ENCODE assay signal across 1 cellular context in the genomic region with DNA sequence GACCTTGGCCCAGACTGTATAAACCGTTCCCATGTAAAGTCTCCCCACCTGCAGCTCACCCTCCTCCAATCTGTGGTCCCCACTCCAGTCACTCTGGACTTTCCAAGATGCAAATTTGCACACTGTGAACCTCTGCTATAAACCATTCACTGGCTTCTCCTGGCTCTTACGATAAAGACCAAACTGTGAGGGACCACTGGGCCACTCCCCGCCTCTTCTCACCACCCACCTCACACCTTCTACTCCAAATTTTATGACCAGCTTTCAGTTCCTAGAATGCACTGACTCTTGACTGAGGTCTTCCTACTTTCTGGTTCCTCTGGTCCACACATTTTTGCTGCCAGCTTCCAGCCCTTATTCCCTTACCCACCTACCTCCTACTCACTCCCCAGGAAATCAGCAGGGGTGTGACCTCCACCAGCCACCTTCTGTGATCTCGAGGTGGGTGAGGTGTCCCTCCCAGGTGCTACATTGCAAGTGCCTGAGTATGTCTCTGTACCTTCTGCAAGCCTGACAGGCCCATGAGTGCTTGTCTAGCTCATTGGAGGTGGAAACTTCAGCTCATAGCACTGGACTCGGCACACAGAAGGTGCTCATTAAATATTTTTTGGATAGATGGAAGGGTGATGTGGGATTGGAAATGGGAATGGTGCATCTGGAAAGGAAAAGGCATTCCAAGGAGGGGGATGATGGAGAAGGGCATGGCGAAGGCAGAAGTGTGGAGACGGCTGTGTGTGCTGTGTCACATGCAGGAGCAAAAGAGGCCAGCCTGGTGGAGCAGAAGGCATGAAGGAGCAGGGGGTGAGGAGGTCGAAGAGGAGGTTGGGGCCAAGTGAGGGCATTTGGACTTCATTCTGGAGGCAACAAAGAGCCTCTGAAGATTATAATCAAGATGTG.
TF ChIP-seq lines count a peak whose summit lies in the region.

No MANE protein-coding gene starts in this region.

TF ChIP-seq in K562, 482 proteins besides CTCF, POLR2A, EP300 and RAD21 (continued from another document and continues in another):
- TF ChIP-seq ZBTB7A (IDR thresholded peaks at IDR 0.05; ENCODE audit: borderline replicate concordance, control insufficient read depth, low read depth, low read length) (no peak), PHB (CRISPR knock-in tag; IDR thresholded peaks at IDR 0.05) (no peak), NFATC3 (IDR thresholded peaks at IDR 0.05) (no peak), NFE2L1 (tag; IDR thresholded peaks at IDR 0.05; ENCODE audit: borderline replicate concordance, low read depth) (no peak), KLF13 (tag; IDR thresholded peaks at IDR 0.05; ENCODE audit: borderline replicate concordance, low read depth) (no peak), ZNF436 (CRISPR knock-in tag; IDR thresholded peaks at IDR 0.05) (no peak), DMBX1 (CRISPR knock-in tag; IDR thresholded peaks at IDR 0.05; ENCODE audit: borderline replicate concordance) (peak; percentile 54; the same call in 1 of the 2 replicates), RBM25 (IDR thresholded peaks at IDR 0.05; ENCODE audit: low read depth, low read length, severe bottlenecking) (no peak), ZNF583 (CRISPR knock-in tag; IDR thresholded peaks at IDR 0.05) (no peak), SLC30A9 (CRISPR knock-in tag; IDR thresholded peaks at IDR 0.05) (no peak), CXXC5 (CRISPR knock-in tag; IDR thresholded peaks at IDR 0.05) (peak; percentile 40; the same call in 1 of the 2 replicates), BDP1 (IDR thresholded peaks at IDR 0.05; ENCODE audit: insufficient read depth, insufficient read length) (no peak), TEAD1 (CRISPR knock-in tag; IDR thresholded peaks at IDR 0.05) (no peak), ZNF41 (CRISPR knock-in tag; conservative IDR thresholded peaks at IDR 0.05) (no peak), KDM5B (IDR thresholded peaks at IDR 0.05; ENCODE audit: insufficient replicate concordance, low read depth, low read length) (no peak), CEBPB (tag; IDR thresholded peaks at IDR 0.05) (no peak), ZNF23 (CRISPR knock-in tag; IDR thresholded peaks at IDR 0.05) (no peak), ZNF384 (IDR thresholded peaks at IDR 0.05; ENCODE audit: low read depth, low read length) (no peak), KDM2B (CRISPR knock-in tag; IDR thresholded peaks at IDR 0.05) (no peak), SOX6 (IDR thresholded peaks at IDR 0.05) (no peak), NRF1 (conservative IDR thresholded peaks at IDR 0.05 in 1 of 2, IDR thresholded peaks at IDR 0.05 in 1 of 2) (no peak), JUNB (CRISPR knock-in tag; conservative IDR thresholded peaks at IDR 0.05) (no peak), ELF2 (CRISPR knock-in tag; IDR thresholded peaks at IDR 0.05) (no peak), CREB1 (IDR thresholded peaks at IDR 0.05) (no peak), CREB1 (CRISPR knock-in tag; IDR thresholded peaks at IDR 0.05) (no peak), XRCC3 (IDR thresholded peaks at IDR 0.05) (no peak), ETV5 (CRISPR knock-in tag; IDR thresholded peaks at IDR 0.05; ENCODE audit: low read depth) (peak; percentile 7; the same call in 1 of the 2 replicates), BACH1 (tag; IDR thresholded peaks at IDR 0.05) (no peak), NELFE (IDR thresholded peaks at IDR 0.05; ENCODE audit: insufficient read depth, insufficient read length) (no peak), KAT7 (CRISPR knock-in tag; IDR thresholded peaks at IDR 0.05; ENCODE audit: borderline replicate concordance) (no peak)
- TF ChIP-seq, protein P1, sequence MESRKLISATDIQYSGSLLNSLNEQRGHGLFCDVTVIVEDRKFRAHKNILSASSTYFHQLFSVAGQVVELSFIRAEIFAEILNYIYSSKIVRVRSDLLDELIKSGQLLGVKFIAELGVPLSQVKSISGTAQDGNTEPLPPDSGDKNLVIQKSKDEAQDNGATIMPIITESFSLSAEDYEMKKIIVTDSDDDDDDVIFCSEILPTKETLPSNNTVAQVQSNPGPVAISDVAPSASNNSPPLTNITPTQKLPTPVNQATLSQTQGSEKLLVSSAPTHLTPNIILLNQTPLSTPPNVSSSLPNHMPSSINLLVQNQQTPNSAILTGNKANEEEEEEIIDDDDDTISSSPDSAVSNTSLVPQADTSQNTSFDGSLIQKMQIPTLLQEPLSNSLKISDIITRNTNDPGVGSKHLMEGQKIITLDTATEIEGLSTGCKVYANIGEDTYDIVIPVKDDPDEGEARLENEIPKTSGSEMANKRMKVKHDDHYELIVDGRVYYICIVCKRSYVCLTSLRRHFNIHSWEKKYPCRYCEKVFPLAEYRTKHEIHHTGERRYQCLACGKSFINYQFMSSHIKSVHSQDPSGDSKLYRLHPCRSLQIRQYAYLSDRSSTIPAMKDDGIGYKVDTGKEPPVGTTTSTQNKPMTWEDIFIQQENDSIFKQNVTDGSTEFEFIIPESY (CRISPR knock-in tag; IDR thresholded peaks at IDR 0.05), result no peak
- TF ChIP-seq, protein P2, sequence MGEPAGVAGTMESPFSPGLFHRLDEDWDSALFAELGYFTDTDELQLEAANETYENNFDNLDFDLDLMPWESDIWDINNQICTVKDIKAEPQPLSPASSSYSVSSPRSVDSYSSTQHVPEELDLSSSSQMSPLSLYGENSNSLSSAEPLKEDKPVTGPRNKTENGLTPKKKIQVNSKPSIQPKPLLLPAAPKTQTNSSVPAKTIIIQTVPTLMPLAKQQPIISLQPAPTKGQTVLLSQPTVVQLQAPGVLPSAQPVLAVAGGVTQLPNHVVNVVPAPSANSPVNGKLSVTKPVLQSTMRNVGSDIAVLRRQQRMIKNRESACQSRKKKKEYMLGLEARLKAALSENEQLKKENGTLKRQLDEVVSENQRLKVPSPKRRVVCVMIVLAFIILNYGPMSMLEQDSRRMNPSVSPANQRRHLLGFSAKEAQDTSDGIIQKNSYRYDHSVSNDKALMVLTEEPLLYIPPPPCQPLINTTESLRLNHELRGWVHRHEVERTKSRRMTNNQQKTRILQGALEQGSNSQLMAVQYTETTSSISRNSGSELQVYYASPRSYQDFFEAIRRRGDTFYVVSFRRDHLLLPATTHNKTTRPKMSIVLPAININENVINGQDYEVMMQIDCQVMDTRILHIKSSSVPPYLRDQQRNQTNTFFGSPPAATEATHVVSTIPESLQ (CRISPR knock-in tag; IDR thresholded peaks at IDR 0.05), result no peak
- TF ChIP-seq, protein P3, sequence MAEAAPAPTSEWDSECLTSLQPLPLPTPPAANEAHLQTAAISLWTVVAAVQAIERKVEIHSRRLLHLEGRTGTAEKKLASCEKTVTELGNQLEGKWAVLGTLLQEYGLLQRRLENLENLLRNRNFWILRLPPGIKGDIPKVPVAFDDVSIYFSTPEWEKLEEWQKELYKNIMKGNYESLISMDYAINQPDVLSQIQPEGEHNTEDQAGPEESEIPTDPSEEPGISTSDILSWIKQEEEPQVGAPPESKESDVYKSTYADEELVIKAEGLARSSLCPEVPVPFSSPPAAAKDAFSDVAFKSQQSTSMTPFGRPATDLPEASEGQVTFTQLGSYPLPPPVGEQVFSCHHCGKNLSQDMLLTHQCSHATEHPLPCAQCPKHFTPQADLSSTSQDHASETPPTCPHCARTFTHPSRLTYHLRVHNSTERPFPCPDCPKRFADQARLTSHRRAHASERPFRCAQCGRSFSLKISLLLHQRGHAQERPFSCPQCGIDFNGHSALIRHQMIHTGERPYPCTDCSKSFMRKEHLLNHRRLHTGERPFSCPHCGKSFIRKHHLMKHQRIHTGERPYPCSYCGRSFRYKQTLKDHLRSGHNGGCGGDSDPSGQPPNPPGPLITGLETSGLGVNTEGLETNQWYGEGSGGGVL (CRISPR knock-in tag; IDR thresholded peaks at IDR 0.05), result no peak
- TF ChIP-seq, protein P4, sequence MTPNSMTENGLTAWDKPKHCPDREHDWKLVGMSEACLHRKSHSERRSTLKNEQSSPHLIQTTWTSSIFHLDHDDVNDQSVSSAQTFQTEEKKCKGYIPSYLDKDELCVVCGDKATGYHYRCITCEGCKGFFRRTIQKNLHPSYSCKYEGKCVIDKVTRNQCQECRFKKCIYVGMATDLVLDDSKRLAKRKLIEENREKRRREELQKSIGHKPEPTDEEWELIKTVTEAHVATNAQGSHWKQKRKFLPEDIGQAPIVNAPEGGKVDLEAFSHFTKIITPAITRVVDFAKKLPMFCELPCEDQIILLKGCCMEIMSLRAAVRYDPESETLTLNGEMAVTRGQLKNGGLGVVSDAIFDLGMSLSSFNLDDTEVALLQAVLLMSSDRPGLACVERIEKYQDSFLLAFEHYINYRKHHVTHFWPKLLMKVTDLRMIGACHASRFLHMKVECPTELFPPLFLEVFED (CRISPR knock-in tag; conservative IDR thresholded peaks at IDR 0.05), result peak; percentile 78; the same call in 1 of the 2 replicates
- TF ChIP-seq, protein P5, sequence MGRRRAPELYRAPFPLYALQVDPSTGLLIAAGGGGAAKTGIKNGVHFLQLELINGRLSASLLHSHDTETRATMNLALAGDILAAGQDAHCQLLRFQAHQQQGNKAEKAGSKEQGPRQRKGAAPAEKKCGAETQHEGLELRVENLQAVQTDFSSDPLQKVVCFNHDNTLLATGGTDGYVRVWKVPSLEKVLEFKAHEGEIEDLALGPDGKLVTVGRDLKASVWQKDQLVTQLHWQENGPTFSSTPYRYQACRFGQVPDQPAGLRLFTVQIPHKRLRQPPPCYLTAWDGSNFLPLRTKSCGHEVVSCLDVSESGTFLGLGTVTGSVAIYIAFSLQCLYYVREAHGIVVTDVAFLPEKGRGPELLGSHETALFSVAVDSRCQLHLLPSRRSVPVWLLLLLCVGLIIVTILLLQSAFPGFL (CRISPR knock-in tag; IDR thresholded peaks at IDR 0.05), result no peak
- TF ChIP-seq, protein P6, sequence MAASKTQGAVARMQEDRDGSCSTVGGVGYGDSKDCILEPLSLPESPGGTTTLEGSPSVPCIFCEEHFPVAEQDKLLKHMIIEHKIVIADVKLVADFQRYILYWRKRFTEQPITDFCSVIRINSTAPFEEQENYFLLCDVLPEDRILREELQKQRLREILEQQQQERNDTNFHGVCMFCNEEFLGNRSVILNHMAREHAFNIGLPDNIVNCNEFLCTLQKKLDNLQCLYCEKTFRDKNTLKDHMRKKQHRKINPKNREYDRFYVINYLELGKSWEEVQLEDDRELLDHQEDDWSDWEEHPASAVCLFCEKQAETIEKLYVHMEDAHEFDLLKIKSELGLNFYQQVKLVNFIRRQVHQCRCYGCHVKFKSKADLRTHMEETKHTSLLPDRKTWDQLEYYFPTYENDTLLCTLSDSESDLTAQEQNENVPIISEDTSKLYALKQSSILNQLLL (CRISPR knock-in tag; IDR thresholded peaks at IDR 0.05; ENCODE audit: borderline replicate concordance), result no peak
- TF ChIP-seq, protein P7, sequence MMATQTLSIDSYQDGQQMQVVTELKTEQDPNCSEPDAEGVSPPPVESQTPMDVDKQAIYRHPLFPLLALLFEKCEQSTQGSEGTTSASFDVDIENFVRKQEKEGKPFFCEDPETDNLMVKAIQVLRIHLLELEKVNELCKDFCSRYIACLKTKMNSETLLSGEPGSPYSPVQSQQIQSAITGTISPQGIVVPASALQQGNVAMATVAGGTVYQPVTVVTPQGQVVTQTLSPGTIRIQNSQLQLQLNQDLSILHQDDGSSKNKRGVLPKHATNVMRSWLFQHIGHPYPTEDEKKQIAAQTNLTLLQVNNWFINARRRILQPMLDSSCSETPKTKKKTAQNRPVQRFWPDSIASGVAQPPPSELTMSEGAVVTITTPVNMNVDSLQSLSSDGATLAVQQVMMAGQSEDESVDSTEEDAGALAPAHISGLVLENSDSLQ (IDR thresholded peaks at IDR 0.05), result peak; percentile 45; the same call in 1 of the 2 replicates
- TF ChIP-seq, protein P8, sequence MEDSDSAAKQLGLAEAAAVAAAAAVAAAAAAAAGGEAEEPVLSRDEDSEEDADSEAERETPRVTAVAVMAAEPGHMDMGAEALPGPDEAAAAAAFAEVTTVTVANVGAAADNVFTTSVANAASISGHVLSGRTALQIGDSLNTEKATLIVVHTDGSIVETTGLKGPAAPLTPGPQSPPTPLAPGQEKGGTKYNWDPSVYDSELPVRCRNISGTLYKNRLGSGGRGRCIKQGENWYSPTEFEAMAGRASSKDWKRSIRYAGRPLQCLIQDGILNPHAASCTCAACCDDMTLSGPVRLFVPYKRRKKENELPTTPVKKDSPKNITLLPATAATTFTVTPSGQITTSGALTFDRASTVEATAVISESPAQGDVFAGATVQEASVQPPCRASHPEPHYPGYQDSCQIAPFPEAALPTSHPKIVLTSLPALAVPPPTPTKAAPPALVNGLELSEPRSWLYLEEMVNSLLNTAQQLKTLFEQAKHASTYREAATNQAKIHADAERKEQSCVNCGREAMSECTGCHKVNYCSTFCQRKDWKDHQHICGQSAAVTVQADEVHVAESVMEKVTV (CRISPR knock-in tag; IDR thresholded peaks at IDR 0.05), result no peak
- TF ChIP-seq, protein P9, sequence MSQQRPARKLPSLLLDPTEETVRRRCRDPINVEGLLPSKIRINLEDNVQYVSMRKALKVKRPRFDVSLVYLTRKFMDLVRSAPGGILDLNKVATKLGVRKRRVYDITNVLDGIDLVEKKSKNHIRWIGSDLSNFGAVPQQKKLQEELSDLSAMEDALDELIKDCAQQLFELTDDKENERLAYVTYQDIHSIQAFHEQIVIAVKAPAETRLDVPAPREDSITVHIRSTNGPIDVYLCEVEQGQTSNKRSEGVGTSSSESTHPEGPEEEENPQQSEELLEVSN (IDR thresholded peaks at IDR 0.05; ENCODE audit: borderline replicate concordance in 1 of 2, extremely low read depth in 1 of 2, insufficient read depth in 1 of 2, insufficient read length in 1 of 2, low read depth in 1 of 2, low read length in 1 of 2, poor library complexity in 1 of 2, severe bottlenecking in 1 of 2), result no peak
- TF ChIP-seq, protein P10, sequence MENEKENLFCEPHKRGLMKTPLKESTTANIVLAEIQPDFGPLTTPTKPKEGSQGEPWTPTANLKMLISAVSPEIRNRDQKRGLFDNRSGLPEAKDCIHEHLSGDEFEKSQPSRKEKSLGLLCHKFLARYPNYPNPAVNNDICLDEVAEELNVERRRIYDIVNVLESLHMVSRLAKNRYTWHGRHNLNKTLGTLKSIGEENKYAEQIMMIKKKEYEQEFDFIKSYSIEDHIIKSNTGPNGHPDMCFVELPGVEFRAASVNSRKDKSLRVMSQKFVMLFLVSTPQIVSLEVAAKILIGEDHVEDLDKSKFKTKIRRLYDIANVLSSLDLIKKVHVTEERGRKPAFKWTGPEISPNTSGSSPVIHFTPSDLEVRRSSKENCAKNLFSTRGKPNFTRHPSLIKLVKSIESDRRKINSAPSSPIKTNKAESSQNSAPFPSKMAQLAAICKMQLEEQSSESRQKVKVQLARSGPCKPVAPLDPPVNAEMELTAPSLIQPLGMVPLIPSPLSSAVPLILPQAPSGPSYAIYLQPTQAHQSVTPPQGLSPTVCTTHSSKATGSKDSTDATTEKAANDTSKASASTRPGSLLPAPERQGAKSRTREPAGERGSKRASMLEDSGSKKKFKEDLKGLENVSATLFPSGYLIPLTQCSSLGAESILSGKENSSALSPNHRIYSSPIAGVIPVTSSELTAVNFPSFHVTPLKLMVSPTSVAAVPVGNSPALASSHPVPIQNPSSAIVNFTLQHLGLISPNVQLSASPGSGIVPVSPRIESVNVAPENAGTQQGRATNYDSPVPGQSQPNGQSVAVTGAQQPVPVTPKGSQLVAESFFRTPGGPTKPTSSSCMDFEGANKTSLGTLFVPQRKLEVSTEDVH (IDR thresholded peaks at IDR 0.05; ENCODE audit: low read depth, partially characterized antibody), result no peak
- TF ChIP-seq, protein P11, sequence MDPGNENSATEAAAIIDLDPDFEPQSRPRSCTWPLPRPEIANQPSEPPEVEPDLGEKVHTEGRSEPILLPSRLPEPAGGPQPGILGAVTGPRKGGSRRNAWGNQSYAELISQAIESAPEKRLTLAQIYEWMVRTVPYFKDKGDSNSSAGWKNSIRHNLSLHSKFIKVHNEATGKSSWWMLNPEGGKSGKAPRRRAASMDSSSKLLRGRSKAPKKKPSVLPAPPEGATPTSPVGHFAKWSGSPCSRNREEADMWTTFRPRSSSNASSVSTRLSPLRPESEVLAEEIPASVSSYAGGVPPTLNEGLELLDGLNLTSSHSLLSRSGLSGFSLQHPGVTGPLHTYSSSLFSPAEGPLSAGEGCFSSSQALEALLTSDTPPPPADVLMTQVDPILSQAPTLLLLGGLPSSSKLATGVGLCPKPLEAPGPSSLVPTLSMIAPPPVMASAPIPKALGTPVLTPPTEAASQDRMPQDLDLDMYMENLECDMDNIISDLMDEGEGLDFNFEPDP (CRISPR knock-in tag; IDR thresholded peaks at IDR 0.05), result no peak
